20 cellular contexts compared by ENCODE assay signal in the genomic region with DNA sequence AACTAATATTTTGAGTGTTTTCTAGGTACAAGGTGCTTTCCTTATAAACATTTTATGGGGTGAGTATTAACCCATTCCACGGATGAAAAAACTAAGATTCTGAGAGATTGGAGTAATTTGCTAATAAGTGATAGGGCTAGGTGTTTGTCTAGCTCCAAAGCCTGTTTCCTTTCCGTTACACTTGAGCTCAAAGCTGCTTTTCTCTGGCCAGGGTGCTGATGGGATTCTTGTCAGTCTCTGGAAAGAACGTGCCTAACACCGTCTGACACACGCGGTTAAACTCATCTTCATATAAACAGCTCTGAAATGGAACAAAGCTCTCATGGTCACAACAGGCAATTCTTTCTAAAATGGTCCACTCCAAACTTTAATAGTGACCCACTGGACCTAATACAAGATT. TPM values are rescaled to one million over a fixed set of nuclear protein-coding genes. Genes with fewer than 3 reads are reported as not detected.
"Had no signal": no experiment of that assay in that cellular context is flagged by ENCODE, and none has a peak within 500 bp of the region (broad histone marks: within the 10 kb centered on the region; RNA-seq: fewer than 3 reads in every experiment).

No MANE protein-coding gene starts in this region.

- H3K27ac ChIP-seq: cardiac muscle cell, heart left ventricle, prostate gland, upper lobe of left lung had no signal

- H3K4me1 ChIP-seq: prostate gland had no signal

- H3K36me3 Mint-ChIP-seq: activated CD4-positive, alpha-beta memory T cell treated with anti-CD3 and anti-CD28 coated beads for 36 hours; activated naive CD8-positive, alpha-beta T cell treated with anti-CD3 and anti-CD28 coated beads, Interleukin-2, amount 10 ng/mL, durations not matched to agents 7 days and 5 days had no signal

- H3K36me3 ChIP-seq: cardiac muscle cell, heart left ventricle, prostate gland, upper lobe of left lung had no signal

- H3K4me3 Mint-ChIP-seq: activated CD4-positive, alpha-beta memory T cell treated with anti-CD3 and anti-CD28 coated beads for 36 hours; activated naive CD4-positive, alpha-beta T cell treated with anti-CD3 and anti-CD28 coated beads for 36 hours; activated naive CD8-positive, alpha-beta T cell treated with anti-CD3 and anti-CD28 coated beads, Interleukin-2, amount 10 ng/mL, durations not matched to agents 7 days and 5 days; endodermal cell; T-helper 1 cell treated with Interleukin-12 subunit alpha and Interleukin-12 subunit beta and Interleukin-4 antibody, amounts not matched to agents 30 μg/mL and 1 μg/mL, for 36 hours had no signal

- FAIRE-seq: keratinocyte had no signal

- H3K9me3 Mint-ChIP-seq: activated CD4-positive, alpha-beta memory T cell treated with anti-CD3 and anti-CD28 coated beads for 36 hours; activated naive CD4-positive, alpha-beta T cell treated with anti-CD3 and anti-CD28 coated beads for 36 hours; activated naive CD8-positive, alpha-beta T cell treated with anti-CD3 and anti-CD28 coated beads, Interleukin-2, amount 10 ng/mL, durations not matched to agents 7 days and 5 days; endodermal cell; T-helper 1 cell treated with Interleukin-12 subunit alpha and Interleukin-12 subunit beta and Interleukin-4 antibody, amounts not matched to agents 30 μg/mL and 1 μg/mL, for 36 hours had no signal

- DNase-seq: activated CD4-positive, alpha-beta memory T cell treated with anti-CD3 and anti-CD28 coated beads for 36 hours; activated CD4-positive, alpha-beta T cell treated with anti-CD3 and anti-CD28 coated beads for 48 hours; activated effector memory CD4-positive, alpha-beta T cell treated with Interleukin-2 at 50 U/mL for 16 hours; activated naive CD4-positive, alpha-beta T cell treated with anti-CD3 and anti-CD28 coated beads for 36 hours; activated naive CD8-positive, alpha-beta T cell treated with anti-CD3 and anti-CD28 coated beads, Interleukin-2, amount 10 ng/mL, durations not matched to agents 7 days and 5 days; activated T-cell treated with anti-CD3 and anti-CD28 coated beads, Interleukin-2, amount 50 U/mL, for 48 hours; cortex of kidney; endodermal cell; heart left ventricle; naive B cell; stimulated activated CD4-positive, alpha-beta T cell treated with anti-CD3 and anti-CD28 coated beads, Interleukin-4, amount 100 ng/mL, for 1 hour; stimulated activated naive CD4-positive, alpha-beta T cell treated with Interleukin-2 at 50 U/mL for 16 hours; T1000; upper lobe of left lung had no signal

- ATAC-seq: heart left ventricle, left lobe of liver had no signal

- H3K4me3 ChIP-seq: cardiac muscle cell, heart left ventricle, lung, prostate gland, upper lobe of left lung had no signal

- H3K9me3 ChIP-seq: heart left ventricle, prostate gland, upper lobe of left lung had no signal

- H3K27ac Mint-ChIP-seq: activated CD4-positive, alpha-beta memory T cell treated with anti-CD3 and anti-CD28 coated beads for 36 hours; activated naive CD4-positive, alpha-beta T cell treated with anti-CD3 and anti-CD28 coated beads for 36 hours; activated naive CD8-positive, alpha-beta T cell treated with anti-CD3 and anti-CD28 coated beads, Interleukin-2, amount 10 ng/mL, durations not matched to agents 7 days and 5 days; endodermal cell; T-helper 1 cell treated with Interleukin-12 subunit alpha and Interleukin-12 subunit beta and Interleukin-4 antibody, amounts not matched to agents 30 μg/mL and 1 μg/mL, for 36 hours had no signal

RNA-seq across cellular contexts. Expression of a gene that starts 2.0 kb away (rescaled TPM):
- total RNA-seq: activated CD4-positive, alpha-beta memory T cell treated with anti-CD3 and anti-CD28 coated beads for 36 hours; activated naive CD4-positive, alpha-beta T cell treated with anti-CD3 and anti-CD28 coated beads for 36 hours; activated naive CD8-positive, alpha-beta T cell treated with anti-CD3 and anti-CD28 coated beads, Interleukin-2, amount 10 ng/mL, durations not matched to agents 7 days and 5 days had no signal

RNA-seq across cellular contexts. Expression of a gene that starts 24.6 kb away (rescaled TPM):
- polyA plus RNA-seq: cardiac muscle cell had no signal
